ENCODE assay signal across 14 cellular contexts in genomic region chr9:115262952-115263351, GRCh38.
DNase-seq lines count a peak whose midpoint lies in the region; ATAC-seq and TF ChIP-seq lines count a peak whose summit lies in the region.
"Had no signal": no experiment of that assay in that cellular context is flagged by ENCODE, and none has a peak within 500 bp of the region (broad histone marks: within the 10 kb centered on the region; RNA-seq: fewer than 3 reads in every experiment).

No MANE protein-coding gene starts in this region.

- no peaks in the 10 kb centered on the region for H3K79me2 ChIP-seq in SK-N-SH (ENCODE audit: insufficient read depth)

- peak overlapping the region; percentile 94 to 96 for H3K27ac ChIP-seq in SK-N-SH (ENCODE audit: low read depth in 2 of 2, low read length in 1 of 2)
- H3K27ac ChIP-seq in muscle layer of colon (ENCODE audit: low read depth, low read length): peak overlapping the region; percentile 59
- H3K27ac ChIP-seq: C4-2B, cardiac muscle cell, neural progenitor cell had no signal

- peak overlapping the region; percentile 3; the same call in 1 of the 2 replicates for H3K4me2 ChIP-seq in SK-N-SH
- H3K4me2 ChIP-seq: neural progenitor cell had no signal

- H3K27ac Mint-ChIP-seq in T-helper 2 cell treated with Interferon-gamma antibody and Interleukin-4, amounts not matched to agents 5 μg/mL and 100 μg/mL, for 36 hours: no peak overlapping the region
- H3K27ac Mint-ChIP-seq: activated CD4-positive, alpha-beta memory T cell treated with anti-CD3 and anti-CD28 coated beads, Interleukin-2, amount 10 ng/mL, durations not matched to agents 7 days and 5 days; neural progenitor cell had no signal

- H3K9me3 ChIP-seq in SK-N-SH (no peaks in the 10 kb centered on the region), muscle layer of colon (ENCODE audit: low read length) (no peaks in the 10 kb centered on the region)

- POLR2A ChIA-PET in SK-N-SH (lab: Yijun Ruan, JAX): no interaction called here

- H3K27me3 Mint-ChIP-seq in T-helper 2 cell treated with Interferon-gamma antibody and Interleukin-4, amounts not matched to agents 5 μg/mL and 100 μg/mL, for 36 hours (ENCODE audit: low read depth): peaks cover 3% of the 10 kb centered on the region

- no peak for TF ChIP-seq RAD21 in SK-N-SH (IDR thresholded peaks at IDR 0.05; ENCODE audit: low read length)

- peaks cover 50% of the 10 kb centered on the region for H3F3A ChIP-seq in SK-N-SH (replicated peaks; ENCODE audit: insufficient read depth)

- no peaks in the 10 kb centered on the region for H3K36me3 Mint-ChIP-seq in T-helper 2 cell treated with Interferon-gamma antibody and Interleukin-4, amounts not matched to agents 5 μg/mL and 100 μg/mL, for 36 hours (ENCODE audit: low read depth)
- H3K36me3 Mint-ChIP-seq: neural progenitor cell had no signal

- CTCF ChIA-PET in SK-N-SH (lab: Yijun Ruan, JAX): interaction anchor here (0.7 to 1.0 kb wide), 2 partner anchors 16 to 171 kb away, joined by 3 to 4 read pairs; no protein-coding TSS in a partner anchor

- H3K36me3 ChIP-seq in SK-N-SH (replicated peaks in 1 of 2; ENCODE audit: control insufficient read depth in 1 of 2, insufficient read depth in 2 of 2, low read length in 1 of 2): no peaks in the 10 kb centered on the region
- H3K36me3 ChIP-seq in muscle layer of colon (ENCODE audit: insufficient read depth, low read length): no peaks in the 10 kb centered on the region
- H3K36me3 ChIP-seq: cardiac muscle cell, neural progenitor cell had no signal

- H3K9ac ChIP-seq in SK-N-SH (peak overlapping the region; percentile 14; the same call in 1 of the 2 replicates), muscle layer of colon (ENCODE audit: low read length) (no peak overlapping the region)
- H3K9ac ChIP-seq: neural progenitor cell had no signal

- H3K4me1 Mint-ChIP-seq in T-helper 2 cell treated with Interferon-gamma antibody and Interleukin-4, amounts not matched to agents 5 μg/mL and 100 μg/mL, for 36 hours (ENCODE audit: low read depth): no peaks in the 10 kb centered on the region
- H3K4me1 Mint-ChIP-seq: activated CD4-positive, alpha-beta memory T cell treated with anti-CD3 and anti-CD28 coated beads, Interleukin-2, amount 10 ng/mL, durations not matched to agents 7 days and 5 days; neural progenitor cell had no signal

- TF ChIP-seq EP300 in SK-N-SH (IDR thresholded peaks at IDR 0.05; ENCODE audit: borderline replicate concordance in 1 of 2, low read depth in 1 of 2, low read length in 1 of 2): no peak

- peak; percentile 57 for DNase-seq in EH (ENCODE audit: low read depth)
- peak; percentile 62 to 90 for DNase-seq in NCI-H2081 (lab: John Stamatoyannopoulos, UW)
- peak; percentile 6 for DNase-seq in SK-N-SH
- DNase-seq in T-helper 2 cell treated with Interferon-gamma antibody and Interleukin-4, amounts not matched to agents 5 μg/mL and 100 μg/mL, for 36 hours (ENCODE audit: low spot score): no peak
- DNase-seq in stimulated activated CD4-positive, alpha-beta T cell treated with anti-CD3 and anti-CD28 coated beads, Interleukin-4, amount 100 ng/mL, for 1 hour: no peak
- DNase-seq: activated CD4-positive, alpha-beta memory T cell treated with anti-CD3 and anti-CD28 coated beads, Interleukin-2, amount 10 ng/mL, durations not matched to agents 7 days and 5 days; activated gamma-delta T cell treated with Interleukin-2 at 50 U/mL for 16 hours had no signal

- no peaks in the 10 kb centered on the region for H4K20me1 ChIP-seq in SK-N-SH (ENCODE audit: insufficient read depth)

- H2AFZ ChIP-seq in SK-N-SH (ENCODE audit: low read depth): no peak overlapping the region
- H2AFZ ChIP-seq: neural progenitor cell had no signal

- ATAC-seq in HG03469 (IDR thresholded peaks at IDR 0.05; ENCODE audit: unreplicated experiment) (no peak), HG03039 (IDR thresholded peaks at IDR 0.05; ENCODE audit: unreplicated experiment) (no peak)

- H3K4me3 Mint-ChIP-seq in T-helper 2 cell treated with Interferon-gamma antibody and Interleukin-4, amounts not matched to agents 5 μg/mL and 100 μg/mL, for 36 hours: no peak overlapping the region
- H3K4me3 Mint-ChIP-seq: activated CD4-positive, alpha-beta memory T cell treated with anti-CD3 and anti-CD28 coated beads, Interleukin-2, amount 10 ng/mL, durations not matched to agents 7 days and 5 days; neural progenitor cell had no signal

- peaks cover 19 to 29% of the 10 kb centered on the region in 2 experiments for H3K4me1 ChIP-seq in SK-N-SH (ENCODE audit: control insufficient read depth in 1 of 2, insufficient read depth in 2 of 2, low read depth in 1 of 2, low read length in 1 of 2)
- H3K4me1 ChIP-seq in muscle layer of colon (ENCODE audit: insufficient read depth, low read length): peaks cover 44% of the 10 kb centered on the region
- H3K4me1 ChIP-seq: neural progenitor cell had no signal

- no peak for TF ChIP-seq CTCF in SK-N-SH (IDR thresholded peaks at IDR 0.05)

- H3K9me3 Mint-ChIP-seq in T-helper 2 cell treated with Interferon-gamma antibody and Interleukin-4, amounts not matched to agents 5 μg/mL and 100 μg/mL, for 36 hours: no peaks in the 10 kb centered on the region
- H3K9me3 Mint-ChIP-seq: activated CD4-positive, alpha-beta memory T cell treated with anti-CD3 and anti-CD28 coated beads, Interleukin-2, amount 10 ng/mL, durations not matched to agents 7 days and 5 days; neural progenitor cell had no signal

- H3K27me3 ChIP-seq in SK-N-SH (ENCODE audit: insufficient read depth) (no peaks in the 10 kb centered on the region), muscle layer of colon (ENCODE audit: control insufficient read depth in 1 of 2, insufficient read depth in 2 of 2, low read length in 2 of 2) (no peaks in the 10 kb centered on the region)
- H3K27me3 ChIP-seq: cardiac muscle cell, neural progenitor cell had no signal

- H3K9me2 ChIP-seq in SK-N-SH: no peaks in the 10 kb centered on the region

- H3K4me3 ChIP-seq in SK-N-SH (ENCODE audit: low read depth in 2 of 2, low read length in 1 of 2) (no peak overlapping the region), muscle layer of colon (ENCODE audit: low read depth in 1 of 2, low read length in 2 of 2) (no peak overlapping the region)
- H3K4me3 ChIP-seq: cardiac muscle cell, neural progenitor cell, skin epidermis had no signal

TF ChIP-seq in SK-N-SH, 30 proteins besides CTCF, POLR2A, EP300 and RAD21:
- no peak for TF ChIP-seq FOXJ3 (CRISPR knock-in tag; IDR thresholded peaks at IDR 0.05)
- TF ChIP-seq PBX3 (IDR thresholded peaks at IDR 0.05): peak; percentile 23; the same call in 1 of the 2 replicates

Comparison
In these comparisons a context has a peak if more than half of its experiments do, and no peak if none do; other contexts are left out.
1. DNase-seq: peak in EH (single experiment), NCI-H2081 (2 of 2) and SK-N-SH (single experiment); none in T-helper 2 cell treated with Interferon-gamma antibody and Interleukin-4, amounts not matched to agents 5 μg/mL and 100 μg/mL, for 36 hours (single experiment) and stimulated activated CD4-positive, alpha-beta T cell treated with anti-CD3 and anti-CD28 coated beads, Interleukin-4, amount 100 ng/mL, for 1 hour (single experiment).